ENCODE assay signal across 1 cellular context in the genomic region with DNA sequence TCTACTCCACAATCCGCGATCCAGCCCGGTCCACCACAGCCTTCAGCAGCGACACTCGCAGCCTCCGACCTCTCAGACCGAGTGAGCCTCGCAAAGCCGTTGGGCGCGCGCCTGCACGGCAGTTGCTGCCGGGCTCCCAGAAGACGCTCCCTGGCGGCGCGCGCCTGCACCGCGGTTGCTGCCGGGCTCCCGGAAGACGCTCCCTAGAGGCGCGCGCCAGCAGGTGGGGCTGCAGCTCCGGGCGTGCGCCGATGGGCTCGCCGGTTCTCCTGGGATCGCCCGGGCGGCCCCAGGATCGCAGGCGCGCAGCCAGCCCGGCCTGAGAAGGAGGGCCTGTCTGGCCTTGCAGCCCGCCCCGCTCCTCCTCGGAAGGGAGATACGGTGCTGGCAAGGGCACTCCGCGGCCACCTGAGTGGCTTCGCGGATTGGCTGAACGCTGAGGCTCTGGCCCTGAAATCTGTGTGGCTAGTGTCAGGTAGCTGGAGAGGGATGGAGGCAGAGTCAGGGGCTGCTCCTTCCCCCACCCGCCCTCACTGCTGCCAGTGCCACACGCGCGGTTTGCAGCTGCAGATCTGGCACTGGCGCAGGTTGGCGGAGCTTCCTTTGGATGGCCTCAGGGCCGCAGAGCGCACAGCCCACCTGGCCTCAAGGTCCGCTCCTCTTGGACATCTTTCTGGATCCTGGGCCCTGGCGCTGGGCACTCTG.
TF ChIP-seq lines count a peak whose summit lies in the region.

No MANE protein-coding gene starts in this region.

TF ChIP-seq in K562, 482 proteins besides CTCF, POLR2A, EP300 and RAD21:
- TF ChIP-seq, protein P1, sequence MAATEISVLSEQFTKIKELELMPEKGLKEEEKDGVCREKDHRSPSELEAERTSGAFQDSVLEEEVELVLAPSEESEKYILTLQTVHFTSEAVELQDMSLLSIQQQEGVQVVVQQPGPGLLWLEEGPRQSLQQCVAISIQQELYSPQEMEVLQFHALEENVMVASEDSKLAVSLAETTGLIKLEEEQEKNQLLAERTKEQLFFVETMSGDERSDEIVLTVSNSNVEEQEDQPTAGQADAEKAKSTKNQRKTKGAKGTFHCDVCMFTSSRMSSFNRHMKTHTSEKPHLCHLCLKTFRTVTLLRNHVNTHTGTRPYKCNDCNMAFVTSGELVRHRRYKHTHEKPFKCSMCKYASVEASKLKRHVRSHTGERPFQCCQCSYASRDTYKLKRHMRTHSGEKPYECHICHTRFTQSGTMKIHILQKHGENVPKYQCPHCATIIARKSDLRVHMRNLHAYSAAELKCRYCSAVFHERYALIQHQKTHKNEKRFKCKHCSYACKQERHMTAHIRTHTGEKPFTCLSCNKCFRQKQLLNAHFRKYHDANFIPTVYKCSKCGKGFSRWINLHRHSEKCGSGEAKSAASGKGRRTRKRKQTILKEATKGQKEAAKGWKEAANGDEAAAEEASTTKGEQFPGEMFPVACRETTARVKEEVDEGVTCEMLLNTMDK (IDR thresholded peaks at IDR 0.05; ENCODE audit: borderline replicate concordance, insufficient read depth, low read depth, low read length, poor library complexity, severe bottlenecking), result peak; percentile 50
